ENCODE assay signal across 1 cellular context in the genomic region with DNA sequence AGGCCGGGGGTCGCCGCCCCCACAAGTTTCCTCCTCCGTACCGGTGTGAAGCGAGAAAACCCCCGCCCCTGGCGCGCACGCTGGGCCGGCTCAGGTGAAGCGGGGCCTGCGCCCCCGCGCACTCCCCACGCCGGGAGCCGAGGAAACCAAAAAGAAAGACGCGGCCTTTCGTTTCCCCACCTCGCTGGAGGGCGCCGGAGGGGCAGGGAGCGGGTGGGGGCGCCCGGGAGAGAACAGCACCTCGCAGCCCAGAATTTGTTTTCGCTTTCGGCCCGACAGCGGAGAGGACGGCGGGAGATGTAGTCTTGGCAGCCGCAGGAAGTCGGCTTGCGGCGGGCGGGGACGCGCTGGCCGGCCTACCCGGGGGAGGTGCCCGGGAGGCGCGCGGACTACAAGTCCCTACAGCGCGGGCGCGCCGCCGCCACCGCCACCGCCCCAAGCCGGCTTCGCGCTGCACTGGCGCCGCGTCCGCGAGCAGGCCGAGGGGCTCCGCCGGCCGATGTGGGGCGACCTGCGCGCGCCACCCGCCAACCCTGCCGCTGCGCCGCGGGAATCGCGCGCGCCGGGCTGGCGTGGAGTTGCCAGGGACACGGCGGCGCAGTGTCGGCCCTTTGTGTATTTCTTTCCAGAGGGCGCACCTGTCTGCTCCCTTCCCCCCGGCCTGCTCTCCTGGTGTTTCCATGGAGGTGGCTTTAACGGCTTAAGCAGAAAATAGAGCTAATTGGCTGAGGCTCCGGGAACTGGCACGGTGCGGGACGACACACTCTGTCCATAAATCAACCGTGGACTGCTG.
TF ChIP-seq lines count a peak whose summit lies in the region.

OTUD4 (minus strand) TSS at position 292 of the 793 bp plus-strand sequence. CDS start 616 bp downstream, outside the sequence.

TF ChIP-seq in HepG2, 621 proteins besides CTCF, POLR2A, EP300 and RAD21 (continued from another document and continues in another):
- TF ChIP-seq, protein P1, sequence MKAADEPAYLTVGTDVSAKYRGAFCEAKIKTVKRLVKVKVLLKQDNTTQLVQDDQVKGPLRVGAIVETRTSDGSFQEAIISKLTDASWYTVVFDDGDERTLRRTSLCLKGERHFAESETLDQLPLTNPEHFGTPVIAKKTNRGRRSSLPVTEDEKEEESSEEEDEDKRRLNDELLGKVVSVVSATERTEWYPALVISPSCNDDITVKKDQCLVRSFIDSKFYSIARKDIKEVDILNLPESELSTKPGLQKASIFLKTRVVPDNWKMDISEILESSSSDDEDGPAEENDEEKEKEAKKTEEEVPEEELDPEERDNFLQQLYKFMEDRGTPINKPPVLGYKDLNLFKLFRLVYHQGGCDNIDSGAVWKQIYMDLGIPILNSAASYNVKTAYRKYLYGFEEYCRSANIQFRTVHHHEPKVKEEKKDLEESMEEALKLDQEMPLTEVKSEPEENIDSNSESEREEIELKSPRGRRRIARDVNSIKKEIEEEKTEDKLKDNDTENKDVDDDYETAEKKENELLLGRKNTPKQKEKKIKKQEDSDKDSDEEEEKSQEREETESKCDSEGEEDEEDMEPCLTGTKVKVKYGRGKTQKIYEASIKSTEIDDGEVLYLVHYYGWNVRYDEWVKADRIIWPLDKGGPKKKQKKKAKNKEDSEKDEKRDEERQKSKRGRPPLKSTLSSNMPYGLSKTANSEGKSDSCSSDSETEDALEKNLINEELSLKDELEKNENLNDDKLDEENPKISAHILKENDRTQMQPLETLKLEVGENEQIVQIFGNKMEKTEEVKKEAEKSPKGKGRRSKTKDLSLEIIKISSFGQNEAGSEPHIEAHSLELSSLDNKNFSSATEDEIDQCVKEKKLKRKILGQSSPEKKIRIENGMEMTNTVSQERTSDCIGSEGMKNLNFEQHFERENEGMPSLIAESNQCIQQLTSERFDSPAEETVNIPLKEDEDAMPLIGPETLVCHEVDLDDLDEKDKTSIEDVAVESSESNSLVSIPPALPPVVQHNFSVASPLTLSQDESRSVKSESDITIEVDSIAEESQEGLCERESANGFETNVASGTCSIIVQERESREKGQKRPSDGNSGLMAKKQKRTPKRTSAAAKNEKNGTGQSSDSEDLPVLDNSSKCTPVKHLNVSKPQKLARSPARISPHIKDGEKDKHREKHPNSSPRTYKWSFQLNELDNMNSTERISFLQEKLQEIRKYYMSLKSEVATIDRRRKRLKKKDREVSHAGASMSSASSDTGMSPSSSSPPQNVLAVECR (CRISPR knock-in tag; IDR thresholded peaks at IDR 0.05; ENCODE audit: borderline replicate concordance), result peak; percentile 56; the same call in 1 of the 2 replicates
- TF ChIP-seq ZNF607 (CRISPR knock-in tag; IDR thresholded peaks at IDR 0.05; ENCODE audit: borderline replicate concordance), result no peak
- no peak for TF ChIP-seq SMAD9 (CRISPR knock-in tag; IDR thresholded peaks at IDR 0.05)
- TF ChIP-seq, protein P2, sequence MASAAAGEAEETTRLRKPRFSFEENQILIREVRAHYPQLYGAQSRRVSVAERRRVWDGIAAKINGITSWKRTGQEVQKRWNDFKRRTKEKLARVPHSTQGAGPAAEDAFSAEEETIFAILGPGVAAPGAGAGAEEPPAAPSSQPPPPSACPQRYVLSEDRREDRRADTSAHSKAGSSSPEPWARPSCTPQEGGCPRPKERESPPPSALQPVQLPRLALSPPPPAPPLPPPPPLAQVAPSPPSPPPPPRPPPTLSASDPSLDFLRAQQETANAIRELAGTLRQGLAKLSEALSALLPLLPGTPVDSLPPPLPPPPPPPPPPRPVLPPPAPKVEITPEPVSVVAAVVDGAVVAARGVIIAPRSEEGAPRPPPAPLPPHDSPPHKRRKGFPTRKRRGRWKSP (CRISPR knock-in tag; IDR thresholded peaks at IDR 0.05), result no peak
- TF ChIP-seq ZNF75D (CRISPR knock-in tag; IDR thresholded peaks at IDR 0.05; ENCODE audit: borderline replicate concordance), result no peak
- TF ChIP-seq REPIN1 (CRISPR knock-in tag; IDR thresholded peaks at IDR 0.05; ENCODE audit: borderline replicate concordance, low read depth), result 0 out of 2 replicates have a peak, but pooled peaks have one; percentile 57
- no peak for TF ChIP-seq SETDB1 (CRISPR knock-in tag; IDR thresholded peaks at IDR 0.05; ENCODE audit: borderline replicate concordance)
- TF ChIP-seq NFIC (IDR thresholded peaks at IDR 0.05; ENCODE audit: low read length), result no peak
- TF ChIP-seq HNRNPUL1 (IDR thresholded peaks at IDR 0.05; ENCODE audit: low read depth, low read length), result no peak
- no peak for TF ChIP-seq ZNF550 (CRISPR knock-in tag; IDR thresholded peaks at IDR 0.05; ENCODE audit: borderline replicate concordance)
- TF ChIP-seq ZNF747 (CRISPR knock-in tag; IDR thresholded peaks at IDR 0.05; ENCODE audit: borderline replicate concordance), result peak; percentile 78; the same call in 1 of the 2 replicates
- no peak for TF ChIP-seq RCOR2 (CRISPR knock-in tag; IDR thresholded peaks at IDR 0.05)
- 0 out of 2 replicates have a peak, but pooled peaks have one; percentile 44 for TF ChIP-seq KDM4B (CRISPR knock-in tag; IDR thresholded peaks at IDR 0.05)
- no peak for TF ChIP-seq MATR3 (CRISPR knock-in tag; IDR thresholded peaks at IDR 0.05)
- no peak for TF ChIP-seq BHLHE40 (IDR thresholded peaks at IDR 0.05; ENCODE audit: low read length)
- TF ChIP-seq SSRP1 (CRISPR knock-in tag; IDR thresholded peaks at IDR 0.05), result no peak
- TF ChIP-seq, protein P3, sequence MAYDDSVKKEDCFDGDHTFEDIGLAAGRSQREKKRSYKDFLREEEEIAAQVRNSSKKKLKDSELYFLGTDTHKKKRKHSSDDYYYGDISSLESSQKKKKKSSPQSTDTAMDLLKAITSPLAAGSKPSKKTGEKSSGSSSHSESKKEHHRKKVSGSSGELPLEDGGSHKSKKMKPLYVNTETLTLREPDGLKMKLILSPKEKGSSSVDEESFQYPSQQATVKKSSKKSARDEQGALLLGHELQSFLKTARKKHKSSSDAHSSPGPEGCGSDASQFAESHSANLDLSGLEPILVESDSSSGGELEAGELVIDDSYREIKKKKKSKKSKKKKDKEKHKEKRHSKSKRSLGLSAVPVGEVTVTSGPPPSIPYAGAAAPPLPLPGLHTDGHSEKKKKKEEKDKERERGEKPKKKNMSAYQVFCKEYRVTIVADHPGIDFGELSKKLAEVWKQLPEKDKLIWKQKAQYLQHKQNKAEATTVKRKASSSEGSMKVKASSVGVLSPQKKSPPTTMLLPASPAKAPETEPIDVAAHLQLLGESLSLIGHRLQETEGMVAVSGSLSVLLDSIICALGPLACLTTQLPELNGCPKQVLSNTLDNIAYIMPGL (CRISPR knock-in tag; IDR thresholded peaks at IDR 0.05; ENCODE audit: borderline replicate concordance in 1 of 2, low read depth in 1 of 2), result peak; percentile 85 to 86
- TF ChIP-seq ATF7-NPFF (CRISPR knock-in tag; IDR thresholded peaks at IDR 0.05; ENCODE audit: low read depth), result peak; percentile 48; the same call in 1 of the 2 replicates
- TF ChIP-seq ELF4 (CRISPR knock-in tag; IDR thresholded peaks at IDR 0.05; ENCODE audit: borderline replicate concordance), result no peak
- TF ChIP-seq ZNF556 (CRISPR knock-in tag; IDR thresholded peaks at IDR 0.05; ENCODE audit: borderline replicate concordance), result peak; percentile 30; the same call in 1 of the 2 replicates
- no peak for TF ChIP-seq ARNTL (CRISPR knock-in tag; IDR thresholded peaks at IDR 0.05)
- TF ChIP-seq TRAFD1 (CRISPR knock-in tag; IDR thresholded peaks at IDR 0.05; ENCODE audit: borderline replicate concordance), result no peak
- TF ChIP-seq DMAP1 (CRISPR knock-in tag; IDR thresholded peaks at IDR 0.05), result peak; percentile 55; the same call in 1 of the 2 replicates
- TF ChIP-seq MED1 (CRISPR knock-in tag; IDR thresholded peaks at IDR 0.05), result no peak
- peak; percentile 26; the same call in 1 of the 2 replicates for TF ChIP-seq ZNF121 (CRISPR knock-in tag; IDR thresholded peaks at IDR 0.05)
- no peak for TF ChIP-seq ZNF772 (CRISPR knock-in tag; IDR thresholded peaks at IDR 0.05)
- no peak for TF ChIP-seq SMAD1 (CRISPR knock-in tag; IDR thresholded peaks at IDR 0.05; ENCODE audit: borderline replicate concordance, low read depth)
- TF ChIP-seq ZNF275 (CRISPR knock-in tag; IDR thresholded peaks at IDR 0.05; ENCODE audit: borderline replicate concordance), result no peak; the same call in 1 of the 2 replicates
- no peak for TF ChIP-seq CBX1 (IDR thresholded peaks at IDR 0.05; ENCODE audit: low read depth)
- no peak; the same call in 1 of the 2 replicates for TF ChIP-seq CHD2 (IDR thresholded peaks at IDR 0.05; ENCODE audit: low read depth, low read length)
- TF ChIP-seq ZNF274 (CRISPR knock-in tag; IDR thresholded peaks at IDR 0.05), result no peak
- TF ChIP-seq TIGD3 (CRISPR knock-in tag; IDR thresholded peaks at IDR 0.05; ENCODE audit: borderline replicate concordance), result no peak
- no peak for TF ChIP-seq ZNF180 (CRISPR knock-in tag; IDR thresholded peaks at IDR 0.05; ENCODE audit: borderline replicate concordance, low read depth)
- TF ChIP-seq SP4 (CRISPR knock-in tag; IDR thresholded peaks at IDR 0.05), result peak; percentile 23; the same call in 1 of the 2 replicates
- TF ChIP-seq, protein P4, sequence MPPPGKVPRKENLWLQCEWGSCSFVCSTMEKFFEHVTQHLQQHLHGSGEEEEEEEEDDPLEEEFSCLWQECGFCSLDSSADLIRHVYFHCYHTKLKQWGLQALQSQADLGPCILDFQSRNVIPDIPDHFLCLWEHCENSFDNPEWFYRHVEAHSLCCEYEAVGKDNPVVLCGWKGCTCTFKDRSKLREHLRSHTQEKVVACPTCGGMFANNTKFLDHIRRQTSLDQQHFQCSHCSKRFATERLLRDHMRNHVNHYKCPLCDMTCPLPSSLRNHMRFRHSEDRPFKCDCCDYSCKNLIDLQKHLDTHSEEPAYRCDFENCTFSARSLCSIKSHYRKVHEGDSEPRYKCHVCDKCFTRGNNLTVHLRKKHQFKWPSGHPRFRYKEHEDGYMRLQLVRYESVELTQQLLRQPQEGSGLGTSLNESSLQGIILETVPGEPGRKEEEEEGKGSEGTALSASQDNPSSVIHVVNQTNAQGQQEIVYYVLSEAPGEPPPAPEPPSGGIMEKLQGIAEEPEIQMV (CRISPR knock-in tag; IDR thresholded peaks at IDR 0.05; ENCODE audit: low read depth), result peak; percentile 97
- TF ChIP-seq ZNF296 (CRISPR knock-in tag; conservative IDR thresholded peaks at IDR 0.05), result no peak
- no peak for TF ChIP-seq MYC (CRISPR knock-in tag; IDR thresholded peaks at IDR 0.05; ENCODE audit: borderline replicate concordance)
- TF ChIP-seq PHF20 (CRISPR knock-in tag; IDR thresholded peaks at IDR 0.05), result peak; percentile 34; the same call in 1 of the 2 replicates
- no peak for TF ChIP-seq ZKSCAN5 (CRISPR knock-in tag; IDR thresholded peaks at IDR 0.05)
- no peak for TF ChIP-seq LCORL (IDR thresholded peaks at IDR 0.05)
- peak; percentile 35; the same call in 1 of the 2 replicates for TF ChIP-seq LCORL (CRISPR knock-in tag; IDR thresholded peaks at IDR 0.05)
- TF ChIP-seq RXRA (CRISPR knock-in tag; IDR thresholded peaks at IDR 0.05), result no peak; the same call in 1 of the 2 replicates
- TF ChIP-seq RFX5 (IDR thresholded peaks at IDR 0.05; ENCODE audit: low read depth, low read length), result no peak
- TF ChIP-seq CEBPZ (IDR thresholded peaks at IDR 0.05; ENCODE audit: low read length), result no peak
- no peak for TF ChIP-seq RNF2 (conservative IDR thresholded peaks at IDR 0.05; ENCODE audit: low read depth)
- peak; percentile 54; the same call in 1 of the 2 replicates for TF ChIP-seq KDM5A (IDR thresholded peaks at IDR 0.05; ENCODE audit: borderline replicate concordance, low read length)
- no peak; the same call in 1 of the 2 replicates for TF ChIP-seq BORCS8-MEF2B (CRISPR knock-in tag; IDR thresholded peaks at IDR 0.05)
